ENCODE assay signal across 1 cellular context in genomic region chr17:49241763-49242312, GRCh38.
TF ChIP-seq lines count a peak whose summit lies in the region.

No MANE protein-coding gene starts in this region.

TF ChIP-seq in K562, 482 proteins besides CTCF, POLR2A, EP300 and RAD21 (continued from another document and continues in another):
- TF ChIP-seq ZNF639 (CRISPR knock-in tag; conservative IDR thresholded peaks at IDR 0.05 in 1 of 2, IDR thresholded peaks at IDR 0.05 in 1 of 2) (no peak), ZBTB40 (IDR thresholded peaks at IDR 0.05) (no peak), ZBTB40 (CRISPR knock-in tag; IDR thresholded peaks at IDR 0.05) (no peak), RBBP5 (IDR thresholded peaks at IDR 0.05; ENCODE audit: borderline replicate concordance, insufficient read depth, low read length, poor library complexity, severe bottlenecking) (no peak), DPF2 (IDR thresholded peaks at IDR 0.05) (peak; percentile 57; the same call in 1 of the 2 replicates), LEF1 (IDR thresholded peaks at IDR 0.05) (peak; percentile 61), SNIP1 (IDR thresholded peaks at IDR 0.05; ENCODE audit: low read depth) (no peak), TAF15 (IDR thresholded peaks at IDR 0.05; ENCODE audit: low read depth, low read length) (no peak), DACH1 (IDR thresholded peaks at IDR 0.05; ENCODE audit: partially characterized antibody) (no peak), HNRNPLL (IDR thresholded peaks at IDR 0.05; ENCODE audit: low read depth, low read length, poor library complexity, severe bottlenecking) (no peak), RFX7 (CRISPR knock-in tag; IDR thresholded peaks at IDR 0.05) (no peak), TSC22D4 (tag; IDR thresholded peaks at IDR 0.05) (no peak), GABPA (tag; conservative IDR thresholded peaks at IDR 0.05; ENCODE audit: low read depth) (no peak), RBM25 (IDR thresholded peaks at IDR 0.05; ENCODE audit: low read depth, low read length, severe bottlenecking) (no peak), RBM17 (IDR thresholded peaks at IDR 0.05; ENCODE audit: borderline replicate concordance, low read depth, low read length) (no peak), RBM39 (optimal IDR thresholded peaks at IDR 0.05; ENCODE audit: low read depth, low read length) (no peak), HBP1 (CRISPR knock-in tag; IDR thresholded peaks at IDR 0.05) (peak; percentile 58; the same call in 1 of the 2 replicates), TOE1 (IDR thresholded peaks at IDR 0.05; ENCODE audit: borderline replicate concordance) (peak; percentile 83), TOE1 (CRISPR knock-in tag; IDR thresholded peaks at IDR 0.05; ENCODE audit: borderline replicate concordance, low read depth) (no peak), SMAD4 (CRISPR knock-in tag; conservative IDR thresholded peaks at IDR 0.05) (no peak), OTX1 (CRISPR knock-in tag; IDR thresholded peaks at IDR 0.05) (0 out of 2 replicates have a peak, but pooled peaks have one; percentile 61), MEF2A (IDR thresholded peaks at IDR 0.05; ENCODE audit: control insufficient read depth, low read depth, low read length) (no peak), HMG20B (CRISPR knock-in tag; IDR thresholded peaks at IDR 0.05) (no peak), PHB (CRISPR knock-in tag; IDR thresholded peaks at IDR 0.05) (no peak), CEBPG (CRISPR knock-in tag; IDR thresholded peaks at IDR 0.05) (no peak), CEBPG (tag; conservative IDR thresholded peaks at IDR 0.05 in 1 of 2, IDR thresholded peaks at IDR 0.05 in 1 of 2) (no peak), CBX3 (IDR thresholded peaks at IDR 0.05; ENCODE audit: borderline replicate concordance in 1 of 2, low read length in 2 of 2) (no peak), NR3C1 (CRISPR knock-in tag; IDR thresholded peaks at IDR 0.05) (no peak), ZNF133 (CRISPR knock-in tag; IDR thresholded peaks at IDR 0.05) (no peak), SMAD3 (CRISPR knock-in tag; conservative IDR thresholded peaks at IDR 0.05) (no peak), ZNF584 (CRISPR knock-in tag; IDR thresholded peaks at IDR 0.05; ENCODE audit: low read depth) (no peak), RBFOX2 (IDR thresholded peaks at IDR 0.05; ENCODE audit: low read depth, low read length) (no peak), ZC3H8 (IDR thresholded peaks at IDR 0.05) (no peak), ZFP1 (CRISPR knock-in tag; IDR thresholded peaks at IDR 0.05) (no peak), PTRF (tag; IDR thresholded peaks at IDR 0.05) (no peak), SUPT5H (IDR thresholded peaks at IDR 0.05) (no peak), CTBP1 (IDR thresholded peaks at IDR 0.05; ENCODE audit: borderline replicate concordance) (peak; percentile 77; the same call in 1 of the 2 replicates), ZEB2 (IDR thresholded peaks at IDR 0.05) (peak; percentile 36; the same call in 1 of the 2 replicates), ZBED1 (IDR thresholded peaks at IDR 0.05) (no peak), GMEB1 (CRISPR knock-in tag; IDR thresholded peaks at IDR 0.05) (no peak), ZNF699 (CRISPR knock-in tag; IDR thresholded peaks at IDR 0.05; ENCODE audit: insufficient replicate concordance) (no peak), STAT5A (IDR thresholded peaks at IDR 0.05; ENCODE audit: borderline replicate concordance, low read length) (no peak), CBX1 (IDR thresholded peaks at IDR 0.05; ENCODE audit: low read depth) (no peak), ZNF24 (IDR thresholded peaks at IDR 0.05) (0 out of 2 replicates have a peak, but pooled peaks have one; percentile 41), CBFA2T3 (IDR thresholded peaks at IDR 0.05) (peak; percentile 77), ZNF212 (CRISPR knock-in tag; IDR thresholded peaks at IDR 0.05) (no peak), ARID1B (IDR thresholded peaks at IDR 0.05) (peak; percentile 76), SRSF9 (IDR thresholded peaks at IDR 0.05; ENCODE audit: borderline replicate concordance, low read depth, low read length) (no peak)
